Comparison of ENCODE assay signal across 17 cellular contexts in genomic region chr20:50372770-50373088, GRCh38.
DNase-seq lines count a peak whose midpoint lies in the region; ATAC-seq and TF ChIP-seq lines count a peak whose summit lies in the region.
"Had no signal": no experiment of that assay in that cellular context is flagged by ENCODE, and none has a peak within 500 bp of the region (broad histone marks: within the 10 kb centered on the region; RNA-seq: fewer than 3 reads in every experiment).

No MANE protein-coding gene starts in this region.

- H3K9me3 Mint-ChIP-seq in MCF 10A (ENCODE audit: unreplicated experiment) = no peaks in the 10 kb centered on the region
- H3K9me3 Mint-ChIP-seq: activated T-helper 1 cell treated with anti-CD3 and anti-CD28 coated beads, Interleukin-12 subunit alpha, Interleukin-12 subunit beta, Interleukin-2, Interleukin-4 antibody, amounts not matched to agents 30 ng/mL and 10 ng/mL and 1 ng/mL, durations not matched to agents 14 hours and 24 hours and 36 hours had no signal

- H3K36me3 ChIP-seq in breast epithelium = no peaks in the 10 kb centered on the region
- H3K36me3 ChIP-seq in PC-9 (ENCODE audit: low read depth) = no peaks in the 10 kb centered on the region
- no peaks in the 10 kb centered on the region for H3K36me3 ChIP-seq in colonic mucosa
- H3K36me3 ChIP-seq: prostate gland, tibial nerve had no signal

- H3K9ac ChIP-seq in colonic mucosa (ENCODE audit: low read depth in 2 of 2, low read length in 2 of 2) = no peak overlapping the region

- DNase-seq in MCF 10A (ENCODE audit: unreplicated experiment) (peak; percentile 68), breast epithelium (ENCODE audit: low spot score in 2 of 2) (no peak), PC-9 (peak; percentile 68 to 71), foreskin keratinocyte (no peak), colonic mucosa (no peak)
- DNase-seq: activated CD4-positive, alpha-beta T cell treated with anti-CD3 and anti-CD28 coated beads, Interleukin-2, amount 50 U/mL, for 4 hours; foreskin fibroblast; Karpas-422; NCI-H2081 treated with DMSO at 0.1 percent for 48 hours; RPMI8226 had no signal

- H3K9me2 ChIP-seq in PC-9 (ENCODE audit: insufficient read depth) = no peaks in the 10 kb centered on the region

- H3F3A ChIP-seq in PC-9 (ENCODE audit: insufficient read depth, low read depth) = peaks cover 35% of the 10 kb centered on the region

- TF ChIP-seq CTCF in MCF 10A (IDR thresholded peaks at IDR 0.05; ENCODE audit: unreplicated experiment) (no peak), breast epithelium (IDR thresholded peaks at IDR 0.05) (no peak), PC-9 (conservative IDR thresholded peaks at IDR 0.05) (no peak), foreskin keratinocyte (conservative IDR thresholded peaks at IDR 0.05) (no peak), colonic mucosa (IDR thresholded peaks at IDR 0.05) (no peak)

- peak overlapping the region; percentile 90 for H3K27ac Mint-ChIP-seq in MCF 10A (ENCODE audit: low read depth, unreplicated experiment)
- H3K27ac Mint-ChIP-seq: activated T-helper 1 cell treated with anti-CD3 and anti-CD28 coated beads, Interleukin-12 subunit alpha, Interleukin-12 subunit beta, Interleukin-2, Interleukin-4 antibody, amounts not matched to agents 30 ng/mL and 10 ng/mL and 1 ng/mL, durations not matched to agents 14 hours and 24 hours and 36 hours had no signal

- no peak overlapping the region for H2AFZ ChIP-seq in PC-9

- peak overlapping the region; percentile 42 for H3K4me2 ChIP-seq in PC-9

- no peak for TF ChIP-seq POLR2A in breast epithelium (IDR thresholded peaks at IDR 0.05)

- H3K27me3 ChIP-seq in breast epithelium (no peaks in the 10 kb centered on the region), PC-9 (ENCODE audit: insufficient read depth, low read depth) (no peaks in the 10 kb centered on the region), foreskin keratinocyte (no peaks in the 10 kb centered on the region), colonic mucosa (no peaks in the 10 kb centered on the region)
- H3K27me3 ChIP-seq: tibial nerve had no signal

- H4K20me1 ChIP-seq in PC-9 (ENCODE audit: insufficient read depth) = no peaks in the 10 kb centered on the region

- no peaks in the 10 kb centered on the region for H3K27me3 Mint-ChIP-seq in MCF 10A (ENCODE audit: insufficient read depth, unreplicated experiment)

- no peaks in the 10 kb centered on the region for H3K79me2 ChIP-seq in PC-9 (ENCODE audit: low read depth)

- H3K4me3 Mint-ChIP-seq in MCF 10A (ENCODE audit: unreplicated experiment) = peak overlapping the region; percentile 40
- H3K4me3 Mint-ChIP-seq: activated T-helper 1 cell treated with anti-CD3 and anti-CD28 coated beads, Interleukin-12 subunit alpha, Interleukin-12 subunit beta, Interleukin-2, Interleukin-4 antibody, amounts not matched to agents 30 ng/mL and 10 ng/mL and 1 ng/mL, durations not matched to agents 14 hours and 24 hours and 36 hours had no signal

- intact Hi-C loops in MCF 10A (cut with micrococcal nuclease) = no loop called here
- intact Hi-C loops in breast epithelium (cut with DNase I; ENCODE audit: low total_unique reads) = no loop called here
- intact Hi-C loops in PC-9 (cut with micrococcal nuclease; ENCODE audit: unreplicated experiment) = loop anchor here (5.0 kb wide), 2 partner anchors 40 to 90 kb away; no protein-coding TSS in a partner anchor
- intact Hi-C loops in colonic mucosa (cut with DNase I) = no loop called here

- peaks cover 70% of the 10 kb centered on the region for H3K4me1 Mint-ChIP-seq in MCF 10A (ENCODE audit: insufficient read depth, unreplicated experiment)

- peak; percentile 25 for ATAC-seq in foreskin keratinocyte
- ATAC-seq in GM19035 (IDR thresholded peaks at IDR 0.05; ENCODE audit: unreplicated experiment) = no peak
- ATAC-seq in HG02798 (IDR thresholded peaks at IDR 0.05; ENCODE audit: poor library complexity, unreplicated experiment) = no peak
- ATAC-seq in GM18870 (IDR thresholded peaks at IDR 0.05; ENCODE audit: unreplicated experiment) = no peak

- CTCF ChIA-PET in MCF 10A (lab: Yijun Ruan, JAX) (interaction anchor here (0.7 to 0.8 kb wide), 2 partner anchors 40 to 165 kb away, joined by 3 to 4 read pairs; no protein-coding TSS in a partner anchor), PC-9 (lab: Charles Lee) (interaction anchor here (0.7 kb wide), 1 partner anchor 51 kb away, joined by 3 read pairs; no protein-coding TSS in a partner anchor)

- H3K4me3 ChIP-seq in breast epithelium (no peak overlapping the region), PC-9 (no peak overlapping the region), colonic mucosa (no peak overlapping the region)
- H3K4me3 ChIP-seq: GM12878, prostate gland, tibial nerve had no signal

- BruUV-seq in MCF 10A (replicated peaks; lab: Mats Ljungman, UMichigan) = no TSS peak
- no TSS peak for BruUV-seq in PC-9 (replicated peaks; lab: Mats Ljungman, UMichigan)

- H3K36me3 Mint-ChIP-seq in MCF 10A (ENCODE audit: insufficient read depth, unreplicated experiment) = no peaks in the 10 kb centered on the region

- H3K4me1 ChIP-seq in breast epithelium = no peaks in the 10 kb centered on the region
- peaks cover 60% of the 10 kb centered on the region for H3K4me1 ChIP-seq in PC-9 (replicated peaks; ENCODE audit: insufficient read depth)
- peaks cover 18% of the 10 kb centered on the region for H3K4me1 ChIP-seq in foreskin keratinocyte
- H3K4me1 ChIP-seq in colonic mucosa = no peaks in the 10 kb centered on the region
- H3K4me1 ChIP-seq: prostate gland, tibial nerve had no signal

- H3K27ac ChIP-seq in breast epithelium (no peak overlapping the region), PC-9 (peak overlapping the region; percentile 21), foreskin keratinocyte (no peak overlapping the region), colonic mucosa (no peak overlapping the region)
- H3K27ac ChIP-seq: prostate gland, tibial nerve had no signal

- H3K9me3 ChIP-seq in breast epithelium = no peaks in the 10 kb centered on the region
- H3K9me3 ChIP-seq in PC-9 (ENCODE audit: insufficient read depth, low read depth) = no peaks in the 10 kb centered on the region
- H3K9me3 ChIP-seq in colonic mucosa = no peaks in the 10 kb centered on the region
- H3K9me3 ChIP-seq: prostate gland, tibial nerve had no signal

- POLR2A ChIA-PET in MCF 10A (lab: Yijun Ruan, JAX) = interaction anchor here (0.6 to 5.1 kb wide), 9 partner anchors 18 to 361 kb away, joined by 3 to 32 read pairs (median 5); no protein-coding TSS in a partner anchor
- POLR2A ChIA-PET in PC-9 (lab: Charles Lee; ENCODE audit: unreplicated experiment) = no interaction called here

Comparison
In these comparisons a context has a peak if more than half of its experiments do, and no peak if none do; other contexts are left out.
1. DNase-seq: peak in MCF 10A (single experiment) and PC-9 (2 of 2); none in breast epithelium (0 of 2), foreskin keratinocyte (0 of 2) and colonic mucosa (single experiment).